ENCODE assay signal across 15 cellular contexts in the genomic region with DNA sequence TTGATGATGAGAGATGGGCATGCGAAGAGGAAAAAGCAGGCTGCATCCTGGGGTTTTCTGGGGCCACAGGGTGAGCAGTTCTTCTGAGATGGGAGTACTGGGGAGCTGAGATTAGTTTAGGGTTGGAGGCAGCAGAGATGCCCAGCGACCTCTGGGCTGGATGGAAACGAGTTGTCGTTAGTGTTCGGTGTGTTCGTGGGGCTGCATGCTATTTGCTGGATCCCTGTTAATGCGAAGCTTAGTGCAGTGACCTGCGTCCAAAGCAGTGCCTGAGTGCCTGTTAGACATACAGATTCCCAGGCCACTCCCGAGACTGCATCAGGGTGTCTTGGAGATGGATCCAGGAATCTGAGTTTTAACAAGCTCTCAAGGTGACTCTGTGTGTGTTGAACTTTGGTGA.
"Had no signal": no experiment of that assay in that cellular context is flagged by ENCODE, and none has a peak within 500 bp of the region (broad histone marks: within the 10 kb centered on the region; RNA-seq: fewer than 3 reads in every experiment).

No MANE protein-coding gene starts in this region.

- H3K4me1 ChIP-seq: esophagus muscularis mucosa, thyroid gland had no signal

- H3K27ac ChIP-seq: esophagus muscularis mucosa, thyroid gland had no signal

- ATAC-seq: activated naive CD8-positive, alpha-beta T cell treated with anti-CD3 and anti-CD28 coated beads, Interleukin-2, amount 50 U/mL, for 24 hours; stimulated activated naive CD8-positive, alpha-beta T cell treated with anti-CD3 and anti-CD28 coated beads, Interleukin-15, Interleukin-2, amounts not matched to agents 100 U/mL and 50 U/mL, for 24 hours had no signal

- H3K9me3 Mint-ChIP-seq: activated naive CD8-positive, alpha-beta T cell treated with anti-CD3 and anti-CD28 coated beads, Interleukin-2, amount 50 U/mL, for 24 hours; memory B cell had no signal

- H3K4me3 ChIP-seq: esophagus muscularis mucosa, thyroid gland had no signal

- H3K27ac Mint-ChIP-seq: activated naive CD8-positive, alpha-beta T cell treated with anti-CD3 and anti-CD28 coated beads, Interleukin-2, amount 50 U/mL, for 24 hours; memory B cell; nephron had no signal

- H3K4me1 Mint-ChIP-seq: activated naive CD8-positive, alpha-beta T cell treated with anti-CD3 and anti-CD28 coated beads, Interleukin-2, amount 50 U/mL, for 24 hours; memory B cell; nephron had no signal

- H3K4me3 Mint-ChIP-seq: activated naive CD8-positive, alpha-beta T cell treated with anti-CD3 and anti-CD28 coated beads, Interleukin-2, amount 50 U/mL, for 24 hours; memory B cell; nephron had no signal

- H3K27me3 ChIP-seq: thyroid gland had no signal

- H3K36me3 ChIP-seq: esophagus muscularis mucosa, thyroid gland had no signal

- H3K36me3 Mint-ChIP-seq: memory B cell had no signal

- DNase-seq: activated naive CD4-positive, alpha-beta T cell treated with anti-CD3 and anti-CD28 coated beads, Interleukin-2, amount 50 U/mL, for 16 hours; activated naive CD8-positive, alpha-beta T cell treated with anti-CD3 and anti-CD28 coated beads, Interleukin-2, amount 50 U/mL, for 24 hours; caudate nucleus; dermis blood vessel endothelial cell; effector memory CD4-positive, alpha-beta T cell; hippocampal formation; nucleus accumbens; stimulated activated CD4-positive, alpha-beta T cell treated with anti-CD3 and anti-CD28 coated beads, Interleukin-4, amount 100 ng/mL, for 4 hours; stimulated activated naive CD8-positive, alpha-beta T cell treated with anti-CD3 and anti-CD28 coated beads, Interleukin-15, Interleukin-2, amounts not matched to agents 100 U/mL and 50 U/mL, for 24 hours; substantia nigra; T-helper 9 cell; thyroid gland had no signal

- H3K9me3 ChIP-seq: thyroid gland had no signal
